ENCODE assay signal across 20 cellular contexts in the genomic region with DNA sequence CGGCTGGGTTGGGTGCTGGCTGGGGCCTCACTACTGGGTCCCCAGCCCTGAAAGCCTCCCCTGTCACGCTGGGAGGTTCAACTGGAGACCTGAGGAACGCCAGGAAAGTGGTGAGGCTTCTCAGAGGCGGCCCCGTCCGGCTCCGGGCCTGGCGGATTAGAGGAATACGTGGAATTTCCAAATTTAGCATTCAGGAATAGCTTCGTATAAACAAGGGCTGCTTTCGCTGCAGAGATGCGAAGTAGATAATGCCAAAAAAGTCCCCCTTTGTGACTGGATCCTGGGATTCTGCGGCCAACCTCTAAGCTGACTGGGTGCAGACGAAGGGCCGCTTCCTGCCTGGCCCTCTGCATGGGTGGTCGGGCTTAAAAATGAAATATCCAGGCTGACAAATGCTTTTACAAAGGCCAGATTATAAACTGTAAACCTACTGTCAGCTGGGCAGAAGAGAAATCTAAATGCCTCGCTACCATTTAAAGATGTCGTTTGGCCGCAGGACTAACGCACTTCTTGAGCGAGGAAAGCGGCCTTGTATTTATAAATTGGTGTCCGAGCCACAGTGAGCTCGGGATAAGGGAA.
A peak's percentile ranks its signal among the peaks of the same experiment; 100 is the strongest.
DNase-seq lines count a peak whose midpoint lies in the region; ATAC-seq and TF ChIP-seq lines count a peak whose summit lies in the region.
"Had no signal": no experiment of that assay in that cellular context is flagged by ENCODE, and none has a peak within 500 bp of the region (broad histone marks: within the 10 kb centered on the region; RNA-seq: fewer than 3 reads in every experiment).

No MANE protein-coding gene starts in this region.

- H3K27me3 ChIP-seq in Peyer's patch (no peaks in the 10 kb centered on the region), stomach (peaks cover 0 to 15% (median 0%) of the 10 kb centered on the region in 3 donors)

- no peaks in the 10 kb centered on the region for H3K36me3 ChIP-seq in Peyer's patch
- H3K36me3 ChIP-seq in stomach: no peaks in the 10 kb centered on the region

- WGBS in stomach, 5 donors: 55 to 73% (median 70%) methylated on average over 24 of the region's 24 CpGs

- H3K9me3 ChIP-seq in Peyer's patch (no peaks in the 10 kb centered on the region), stomach (peaks cover 0 to 3% (median 0%) of the 10 kb centered on the region in 4 donors)
- H3K9me3 ChIP-seq: A549 had no signal

- TF ChIP-seq CTCF in Peyer's patch (IDR thresholded peaks at IDR 0.05): no peak
- no peak for TF ChIP-seq CTCF in fibroblast of villous mesenchyme (IDR thresholded peaks at IDR 0.05; ENCODE audit: insufficient read depth, low read depth, low read length)
- no peak for TF ChIP-seq CTCF in stomach (IDR thresholded peaks at IDR 0.05)

- TF ChIP-seq POLR2A in Peyer's patch (IDR thresholded peaks at IDR 0.05) (no peak), stomach (IDR thresholded peaks at IDR 0.05) (no peak)

- TF ChIP-seq EP300 in stomach (IDR thresholded peaks at IDR 0.05): no peak

- ATAC-seq in GM18907 (IDR thresholded peaks at IDR 0.05; ENCODE audit: unreplicated experiment): no peak
- no peak for ATAC-seq in Right ventricle myocardium inferior
- ATAC-seq: A549 had no signal

- no peak overlapping the region for H3K4me3 ChIP-seq in Peyer's patch
- no peak overlapping the region for H3K4me3 ChIP-seq in fibroblast of villous mesenchyme (ENCODE audit: low read depth, low read length)
- H3K4me3 ChIP-seq in stomach: peak overlapping the region in 1 of 4 donors; percentile 4
- H3K4me3 ChIP-seq: A549, PC-9 had no signal

- H3K4me1 ChIP-seq in Peyer's patch (peaks cover 0 to 8% (median 0%) of the 10 kb centered on the region in 4 donors), stomach (peaks cover 0 to 29% (median 7%) of the 10 kb centered on the region in 4 donors)
- H3K4me1 ChIP-seq: A549 had no signal

- DNase-seq in Peyer's patch (no peak), fibroblast of villous mesenchyme (ENCODE audit: low read depth) (peak; percentile 38), mucosa of gallbladder (ENCODE audit: low spot score) (peak; percentile 47), stomach (no peak), DMS 273 (lab: John Stamatoyannopoulos, UW; ENCODE audit: unreplicated experiment) (no peak), cardiac septum (ENCODE audit: low spot score) (no peak), Right ventricle myocardium inferior (ENCODE audit: missing footprints) (no peak)
- DNase-seq: AML-193, Calu3, DND-41, GF-D8, H9, Kasumi-1, NCI-H187 treated with DMSO at 0.1 percent for 48 hours, NCI-H2171, NCI-H446 treated with DMSO at 0.1 percent for 48 hours, NCI-H748 treated with DMSO at 0.1 percent for 48 hours, PC-9 had no signal

- H3K27ac ChIP-seq in Peyer's patch: peak overlapping the region; percentile 35 to 83 (median 58)
- H3K27ac ChIP-seq in stomach: peak overlapping the region; percentile 56 to 88 (median 82)
- H3K27ac ChIP-seq: A549, PC-9 had no signal

- intact Hi-C loops in stomach (cut with DNase I; ENCODE audit: low total_unique reads): no loop called here
- intact Hi-C loops in cardiac septum (cut with DNase I): no loop called here
- intact Hi-C loops in Right ventricle myocardium inferior (cut with DNase I): no loop called here

Comparison
In these comparisons a context has a peak if more than half of its experiments do, and no peak if none do; other contexts are left out.
1. DNase-seq: peak in fibroblast of villous mesenchyme (single experiment) and mucosa of gallbladder (single experiment); none in Peyer's patch (0 of 3), stomach (single experiment), DMS 273 (single experiment), cardiac septum (single experiment) and Right ventricle myocardium inferior (single experiment).